ENCODE assay signal across 19 cellular contexts in genomic region chr3:129327510-129327909, GRCh38.
"Had no signal": no experiment of that assay in that cellular context is flagged by ENCODE, and none has a peak within 500 bp of the region (broad histone marks: within the 10 kb centered on the region; RNA-seq: fewer than 3 reads in every experiment).

No MANE protein-coding gene starts in this region.

- DNase-seq: dermis blood vessel endothelial cell; dorsolateral prefrontal cortex; effector CD4-positive, alpha-beta T cell; effector memory CD4-positive, alpha-beta T cell; esophagus squamous epithelium; foreskin fibroblast; foreskin melanocyte; gastrocnemius medialis; glutamatergic neuron; head of caudate nucleus; heart right ventricle; hippocampal formation; left cardiac atrium; left lung; left ventricle myocardium superior; lower lobe of right lung; mesenchymal stem cell; mucosa of descending colon; naive B cell had no signal
